Comparison of ENCODE assay signal across 25 cellular contexts in genomic region chr18:74626311-74626874, GRCh38. TPM values are rescaled to one million over a fixed set of nuclear protein-coding genes. Genes with fewer than 3 reads are reported as not detected.
DNase-seq lines count a peak whose midpoint lies in the region; ATAC-seq, FAIRE-seq and TF ChIP-seq lines count a peak whose summit lies in the region.
"Had no signal": no experiment of that assay in that cellular context is flagged by ENCODE, and none has a peak within 500 bp of the region (broad histone marks: within the 10 kb centered on the region; RNA-seq: fewer than 3 reads in every experiment).

No MANE protein-coding gene starts in this region.

- H3K36me3 ChIP-seq in IMR-90 (ENCODE audit: control insufficient read depth, insufficient read depth, low read length) (no peaks in the 10 kb centered on the region), astrocyte (ENCODE audit: insufficient read depth, low read length) (no peaks in the 10 kb centered on the region), pancreas (no peaks in the 10 kb centered on the region)
- H3K36me3 ChIP-seq: BE2C had no signal

- H3K56ac ChIP-seq in IMR-90 (ENCODE audit: extremely low read depth, insufficient read depth, low read length): no peak overlapping the region

- H2AFZ ChIP-seq in IMR-90 (replicated peaks; ENCODE audit: low read length, poor library complexity): no peak overlapping the region
- no peak overlapping the region for H2AFZ ChIP-seq in astrocyte (ENCODE audit: low read depth, low read length)

- H3K79me2 ChIP-seq in astrocyte (ENCODE audit: insufficient read depth, low read length): peaks cover 64% of the 10 kb centered on the region

- peak; percentile 56 for ATAC-seq in Right ventricle myocardium superior (ENCODE audit: poor library complexity)
- ATAC-seq in Right ventricle myocardium inferior: no peak
- no peak for ATAC-seq in IMR-90 (ENCODE audit: low read depth)
- peak in 3 of 4 donors; percentile 43 to 64 (median 57) for ATAC-seq in pancreas
- ATAC-seq in HG02571 (IDR thresholded peaks at IDR 0.05; ENCODE audit: unreplicated experiment): no peak
- ATAC-seq: A549, GM12878, GM23338, HCT116 had no signal

- no peak overlapping the region for H3K23ac ChIP-seq in IMR-90 (ENCODE audit: low read depth, low read length)

- H3K4me2 ChIP-seq in IMR-90 (ENCODE audit: low read depth, low read length): no peak overlapping the region
- no peak overlapping the region for H3K4me2 ChIP-seq in astrocyte (ENCODE audit: low read length)
- H3K4me2 ChIP-seq: A549, GM23338 had no signal

- CTCF ChIA-PET in IMR-90 (lab: Yijun Ruan, JAX): no interaction called here

- no peaks in the 10 kb centered on the region for H3K36me3 Mint-ChIP-seq in astrocyte (ENCODE audit: low read depth, unreplicated experiment)
- H3K36me3 Mint-ChIP-seq: CD14-positive monocyte had no signal

- no peaks in the 10 kb centered on the region for H3K9me3 Mint-ChIP-seq in astrocyte (ENCODE audit: unreplicated experiment)
- H3K9me3 Mint-ChIP-seq: CD14-positive monocyte; CD4-positive, alpha-beta T cell; CD8-positive, alpha-beta memory T cell; GM23338; H9 had no signal

- H3K18ac ChIP-seq in IMR-90 (ENCODE audit: low read depth, low read length): no peak overlapping the region

- H3K4me3 ChIP-seq in IMR-90 (ENCODE audit: insufficient read depth, low read depth, low read length): no peak overlapping the region
- no peak overlapping the region for H3K4me3 ChIP-seq in astrocyte (ENCODE audit: insufficient read depth, low read depth, low read length)
- no peak overlapping the region for H3K4me3 ChIP-seq in pancreas
- H3K4me3 ChIP-seq: A549; BLaER1 treated with 17β-estradiol and CSF1 and Interleukin-3, amounts not matched to agents 10 nM and 100 nM; GM12878; GM23338 had no signal

- H3K27me3 ChIP-seq in IMR-90 (ENCODE audit: control insufficient read depth, insufficient read depth, low read length): no peaks in the 10 kb centered on the region
- H3K27me3 ChIP-seq in astrocyte (ENCODE audit: insufficient read depth, low read length): no peaks in the 10 kb centered on the region
- H3K27me3 ChIP-seq in pancreas: no peaks in the 10 kb centered on the region
- H3K27me3 ChIP-seq: BE2C; BLaER1 treated with 17β-estradiol and CSF1 and Interleukin-3, amounts not matched to agents 10 nM and 100 nM had no signal

- FAIRE-seq in astrocyte (lab: Jason Lieb, UNC) (peak; percentile 5), pancreas (lab: Jason Lieb, UNC) (no peak)
- FAIRE-seq: A549, GM12878, GM18507 had no signal

- DNase-seq in Right ventricle myocardium superior (no peak), Right ventricle myocardium inferior (ENCODE audit: missing footprints) (no peak), IMR-90 (no peak), astrocyte (ENCODE audit: low read depth) (no peak), pancreas (no peak), dermis blood vessel endothelial cell (no peak)
- DNase-seq: 8988T; ACHN; AML-193; BE2C; CD4-positive, alpha-beta T cell; CD8-positive, alpha-beta memory T cell; DMS 273 treated with DMSO at 0.1 percent for 48 hours; DMS79; EL; GDM1; H9 had no signal

- H3K4me1 ChIP-seq in IMR-90 (ENCODE audit: control insufficient read depth, insufficient read depth, low read length): peaks cover 8% of the 10 kb centered on the region
- no peaks in the 10 kb centered on the region for H3K4me1 ChIP-seq in astrocyte (ENCODE audit: insufficient read depth, low read length)
- peaks cover 0 to 5% (median 0%) of the 10 kb centered on the region in 3 donors for H3K4me1 ChIP-seq in pancreas
- H3K4me1 ChIP-seq: A549, BE2C had no signal

- H2BK20ac ChIP-seq in IMR-90 (ENCODE audit: low read depth, low read length): no peak overlapping the region

- H3K4ac ChIP-seq in IMR-90 (ENCODE audit: low read depth, low read length): no peak overlapping the region

- no peak overlapping the region for H2BK120ac ChIP-seq in IMR-90 (ENCODE audit: low read depth, low read length)

- peaks cover 2% of the 10 kb centered on the region for H3K4me1 Mint-ChIP-seq in astrocyte (ENCODE audit: low read depth, unreplicated experiment)

- H3K27me3 Mint-ChIP-seq in astrocyte (ENCODE audit: low read depth, unreplicated experiment): no peaks in the 10 kb centered on the region
- H3K27me3 Mint-ChIP-seq: CD4-positive, alpha-beta T cell; CD8-positive, alpha-beta memory T cell had no signal

- no TSS peak for BruUV-seq in IMR-90 (replicated peaks; lab: Mats Ljungman, UMichigan)

- H3K27ac ChIP-seq in IMR-90 (ENCODE audit: insufficient read depth, low read length) (no peak overlapping the region), astrocyte (ENCODE audit: low read depth, low read length) (no peak overlapping the region), pancreas (no peak overlapping the region)
- H3K27ac ChIP-seq: A549; BLaER1 treated with 17β-estradiol and CSF1 and Interleukin-3, amounts not matched to agents 10 nM and 100 nM had no signal

- intact Hi-C loops in Right ventricle myocardium superior (cut with DNase I) (no loop called here), Right ventricle myocardium inferior (cut with DNase I) (no loop called here), IMR-90 (cut with micrococcal nuclease) (no loop called here), pancreas (cut with DNase I) (no loop called here)

- H4K8ac ChIP-seq in IMR-90 (ENCODE audit: low read depth in 2 of 2, low read length in 2 of 2): no peak overlapping the region

- in situ Hi-C loops in IMR-90 (cut with MboI; ENCODE audit: low sequenced_read_pairs): no loop called here

- peaks cover 8% of the 10 kb centered on the region for H3K9me1 ChIP-seq in IMR-90 (ENCODE audit: insufficient read depth, low read length)

- H4K5ac ChIP-seq in IMR-90 (ENCODE audit: low read depth, low read length): no peak overlapping the region

- no peak overlapping the region for H3K4me3 Mint-ChIP-seq in astrocyte (ENCODE audit: unreplicated experiment)
- H3K4me3 Mint-ChIP-seq: CD14-positive monocyte; CD4-positive, alpha-beta T cell; CD8-positive, alpha-beta memory T cell; GM23338; H9 had no signal

- H2AK9ac ChIP-seq in IMR-90 (replicated peaks; ENCODE audit: low read depth, low read length, poor library complexity): no peak overlapping the region

- TF ChIP-seq POLR2A in IMR-90 (IDR thresholded peaks at IDR 0.05; ENCODE audit: low read depth, low read length): no peak

- H3K27ac Mint-ChIP-seq in astrocyte (ENCODE audit: unreplicated experiment): no peak overlapping the region
- H3K27ac Mint-ChIP-seq: CD14-positive monocyte, H9 had no signal

- no peak overlapping the region for H2BK15ac ChIP-seq in IMR-90 (ENCODE audit: low read depth, low read length)

- no peak overlapping the region for H3K9ac ChIP-seq in IMR-90 (ENCODE audit: low read depth, low read length)
- H3K9ac ChIP-seq in astrocyte (ENCODE audit: low read length): no peak overlapping the region
- H3K9ac ChIP-seq: BLaER1 treated with 17β-estradiol and CSF1 and Interleukin-3, amounts not matched to agents 10 nM and 100 nM had no signal

- H4K20me1 ChIP-seq in IMR-90 (ENCODE audit: insufficient read depth, low read length) (peaks cover 8% of the 10 kb centered on the region; the same call in 1 of the 2 replicates), astrocyte (ENCODE audit: insufficient read depth, low read length) (peaks cover 72% of the 10 kb centered on the region)

- POLR2A ChIA-PET in IMR-90 (lab: Charles Lee; ENCODE audit: unreplicated experiment): no interaction called here

- H2AK5ac ChIP-seq in IMR-90 (ENCODE audit: low read depth, low read length): 0 out of 2 replicates have a peak overlapping the region, but pooled peaks have one; percentile 18

- no peak overlapping the region for H2BK5ac ChIP-seq in IMR-90 (ENCODE audit: low read depth, low read length, poor library complexity, severe bottlenecking)

- peaks cover 37 to 54% of the 10 kb centered on the region in 2 experiments for H3K79me1 ChIP-seq in IMR-90 (ENCODE audit: low read depth in 1 of 2, low read length in 2 of 2)

- TF ChIP-seq CTCF in IMR-90 (conservative IDR thresholded peaks at IDR 0.05; ENCODE audit: low read depth, low read length): no peak
- TF ChIP-seq CTCF in astrocyte (IDR thresholded peaks at IDR 0.05; ENCODE audit: insufficient read depth, low read depth, low read length): no peak
- no peak for TF ChIP-seq CTCF in pancreas (IDR thresholded peaks at IDR 0.05)

- H3K9me3 ChIP-seq in IMR-90 (ENCODE audit: control insufficient read depth, insufficient read depth, low read length) (no peaks in the 10 kb centered on the region), astrocyte (ENCODE audit: insufficient read depth, low read depth, low read length) (no peaks in the 10 kb centered on the region), pancreas (no peaks in the 10 kb centered on the region)
- H3K9me3 ChIP-seq: A549, BE2C had no signal

- no peak overlapping the region for H4K91ac ChIP-seq in IMR-90 (ENCODE audit: insufficient read depth, low read depth, low read length)

- no peak for TF ChIP-seq RAD21 in IMR-90 (IDR thresholded peaks at IDR 0.05; ENCODE audit: low read length)

- WGBS in IMR-90 (ENCODE audit: extremely low coverage in 2 of 2, insufficient read length in 1 of 2), 2 experiments: 71% methylated on average over 1 of the region's 8 CpGs; no CpG with 5 or more reads in 1 of the 2 experiments
- WGBS in pancreas, 2 donors: 44 to 48% methylated on average over 8 of the region's 8 CpGs

- no peak overlapping the region for H3K14ac ChIP-seq in IMR-90 (replicated peaks; ENCODE audit: low read depth, low read length)

- dilution Hi-C loops in IMR-90 (cut with HindIII; ENCODE audit: low sequenced_read_pairs, unreplicated experiment): no loop called here

TF ChIP-seq in IMR-90, 13 proteins besides CTCF, POLR2A, EP300 and RAD21 (continues in another document):
- TF ChIP-seq MXI1 (IDR thresholded peaks at IDR 0.05; ENCODE audit: borderline replicate concordance, low read depth, low read length): no peak
- no peak for TF ChIP-seq RFX5 (IDR thresholded peaks at IDR 0.05; ENCODE audit: low read depth, low read length)
- no peak for TF ChIP-seq NFE2L2 (IDR thresholded peaks at IDR 0.05; ENCODE audit: low read depth, low read length)
- TF ChIP-seq SMC3 (IDR thresholded peaks at IDR 0.05; ENCODE audit: low read depth, low read length): no peak
- no peak for TF ChIP-seq CEBPB (IDR thresholded peaks at IDR 0.05; ENCODE audit: low read depth, low read length)
- TF ChIP-seq FOS (IDR thresholded peaks at IDR 0.05; ENCODE audit: low read depth, low read length): no peak

RNA-seq across cellular contexts. Expression of gene ZNF407, which starts 28.7 kb away (rescaled TPM):
- 9.6 TPM for total RNA-seq in Right ventricle myocardium superior
- 10.7 TPM for total RNA-seq in Right ventricle myocardium inferior
- total RNA-seq in IMR-90 (2012; rRNA removed): 20.1 and 25.6 TPM in 2 replicates
- 2.8 and 3.1 TPM in 2 replicates for polyA plus RNA-seq in IMR-90 (2012; rRNA removed)
- 1.3 and 2.2 TPM in 2 replicates for polyA plus RNA-seq in IMR-90 (2012; cell fraction: cytosol; rRNA removed)
- 6.3 and 8.0 TPM in 2 replicates for polyA plus RNA-seq in IMR-90 (2012; cell fraction: nucleus; rRNA removed; ENCODE audit: low replicate concordance)
- 11.7 and 13.8 TPM in 2 replicates for total RNA-seq in astrocyte
- 1 to 10 TPM; 4.5 to 10.0 (median 5.5) TPM for total RNA-seq in pancreas
- 1 to 10 TPM; 2.7 to 2.8 TPM for polyA plus RNA-seq in pancreas
- 22.8 and 24.0 TPM in 2 replicates for total RNA-seq in dermis blood vessel endothelial cell

Comparison
In these comparisons a context has a peak if more than half of its experiments do, and no peak if none do; other contexts are left out.
1. ATAC-seq: peak in Right ventricle myocardium superior (single experiment) and pancreas (3 of 4); none in Right ventricle myocardium inferior (single experiment), IMR-90 (single experiment) and HG02571 (single experiment).